Comparison of ENCODE assay signal across 8 cellular contexts in the genomic region with DNA sequence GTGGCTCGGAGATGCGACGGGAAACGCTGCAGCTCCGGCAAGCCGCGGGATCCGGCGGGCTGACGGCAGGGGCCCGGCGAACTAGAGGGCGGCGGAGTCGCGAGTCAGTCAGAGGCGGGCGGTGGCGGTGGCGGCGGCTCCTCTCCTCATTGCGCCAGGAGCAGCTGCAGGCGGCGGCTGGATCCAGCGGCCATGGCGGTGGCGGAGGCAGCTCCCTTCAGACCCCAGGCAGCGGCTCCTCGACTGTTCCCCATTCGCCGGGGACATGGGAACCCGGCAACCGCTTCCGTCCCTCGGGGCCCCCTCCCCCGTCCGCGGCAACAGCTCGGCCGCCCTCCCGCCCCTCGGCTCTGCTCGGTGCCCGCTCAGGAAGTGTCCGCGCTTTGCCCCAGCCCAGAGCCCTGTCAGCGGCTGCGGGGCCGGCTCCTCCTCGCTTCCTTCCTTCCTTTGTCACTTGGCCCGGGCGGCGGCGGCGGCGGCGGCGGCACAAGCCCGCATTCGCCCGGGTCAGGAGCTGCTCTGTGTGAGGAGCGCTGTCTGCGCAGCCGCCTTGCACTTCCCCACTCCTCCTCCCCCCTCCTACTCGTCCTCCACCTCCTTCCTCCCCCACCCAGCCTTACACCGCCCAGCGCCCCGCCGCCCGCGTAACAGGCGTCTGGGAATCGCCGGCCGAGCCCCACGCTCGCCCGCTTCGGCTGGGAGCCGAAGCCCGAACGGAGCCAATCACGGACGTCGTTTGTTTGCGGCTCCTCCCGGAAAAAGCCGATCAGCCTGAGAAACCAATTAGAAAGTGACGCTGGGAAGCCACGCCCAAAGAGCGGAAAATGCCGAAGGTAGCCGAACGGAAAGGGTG. TPM values are rescaled to one million over a fixed set of nuclear protein-coding genes. Genes with fewer than 3 reads are reported as not detected.
DNase-seq lines count a peak whose midpoint lies in the region; ATAC-seq lines count a peak whose summit lies in the region.

A gene (minus strand): TSS at position 525 of the 853 bp plus-strand sequence. CDS start 1,013 bp downstream, outside the sequence.

- ATAC-seq in GM18858 (IDR thresholded peaks at IDR 0.05; ENCODE audit: unreplicated experiment): peak; percentile 1
- peak; percentile 27 for ATAC-seq in HG03095 (IDR thresholded peaks at IDR 0.05; ENCODE audit: unreplicated experiment)

- H3K4me3 ChIP-seq in effector memory CD4-positive, alpha-beta T cell (ENCODE audit: insufficient read depth, low read depth, low read length, poor library complexity, severe bottlenecking): peak within 1 kb of the TSS; percentile 79

- CTCF ChIA-PET in activated CD8-positive, alpha-beta memory T cell treated with anti-CD3 and anti-CD28 coated beads for 36 hours (lab: Charles Lee): interaction anchor here (1.0 to 2.0 kb wide), 5 partner anchors 105 to 256 kb away, joined by 3 to 5 read pairs (median 3); a partner anchor contains a TSS

- H3K27ac ChIP-seq in effector memory CD4-positive, alpha-beta T cell (ENCODE audit: insufficient read depth, low read length, poor library complexity, severe bottlenecking): peak within 1 kb of the TSS; percentile 99

- no peaks in the 10 kb centered on the region for H3K9me3 ChIP-seq in effector memory CD4-positive, alpha-beta T cell (ENCODE audit: control insufficient read depth, low read length)

- POLR2A ChIA-PET in activated CD8-positive, alpha-beta memory T cell treated with anti-CD3 and anti-CD28 coated beads for 36 hours (lab: Charles Lee): interaction anchor here (0.6 to 2.3 kb wide), 4 partner anchors 42 to 463 kb away, joined by 3 to 14 read pairs (median 4); a partner anchor contains a TSS

- peaks cover 16% of the 10 kb centered on the region for H3K4me1 ChIP-seq in effector memory CD4-positive, alpha-beta T cell (ENCODE audit: control insufficient read depth, insufficient read depth, low read length, poor library complexity, severe bottlenecking)

- H3K27me3 ChIP-seq in effector memory CD4-positive, alpha-beta T cell (replicated peaks; ENCODE audit: control insufficient read depth, insufficient read depth, low read length, poor library complexity, severe bottlenecking): no peaks in the 10 kb centered on the region

- DNase-seq in A172 (ENCODE audit: low spot score): peak; percentile 54
- peak; percentile 77 for DNase-seq in NCI-H446 treated with DMSO at 0.1 percent for 48 hours (lab: John Stamatoyannopoulos, UW)
- DNase-seq in effector memory CD4-positive, alpha-beta T cell: peak; percentile 65 to 73 (median 69)
- peak; percentile 99 for DNase-seq in mesenteric fat pad (ENCODE audit: low spot score)
- peak; percentile 58 to 99 for DNase-seq in stimulated activated CD8-positive, alpha-beta memory T cell treated with anti-CD3 and anti-CD28 coated beads, Interleukin-2, amount 100 ng/mL, for 1 hour (ENCODE audit: low read depth in 2 of 2)

- H3K36me3 ChIP-seq in effector memory CD4-positive, alpha-beta T cell (ENCODE audit: control insufficient read depth, insufficient read depth, low read length): no peaks in the 10 kb centered on the region

RNA-seq across cellular contexts. Expression of the gene that starts here (rescaled TPM):
- total RNA-seq in A172 (2014; rRNA removed; shearing (Covaris generic)): 50.1 and 61.7 TPM in 2 replicates
- 10 to 100 TPM; 34.4 to 35.2 TPM for total RNA-seq in activated CD8-positive, alpha-beta memory T cell treated with anti-CD3 and anti-CD28 coated beads for 36 hours
- total RNA-seq in mesenteric fat pad: 34.6 TPM

Comparison
In these comparisons a context has a peak if more than half of its experiments do, and no peak if none do; other contexts are left out.
1. Peak in every context shown above with its lines: DNase-seq, ATAC-seq, H3K4me3 ChIP-seq and H3K27ac ChIP-seq.